8 cellular contexts compared by ENCODE assay signal in the genomic region with DNA sequence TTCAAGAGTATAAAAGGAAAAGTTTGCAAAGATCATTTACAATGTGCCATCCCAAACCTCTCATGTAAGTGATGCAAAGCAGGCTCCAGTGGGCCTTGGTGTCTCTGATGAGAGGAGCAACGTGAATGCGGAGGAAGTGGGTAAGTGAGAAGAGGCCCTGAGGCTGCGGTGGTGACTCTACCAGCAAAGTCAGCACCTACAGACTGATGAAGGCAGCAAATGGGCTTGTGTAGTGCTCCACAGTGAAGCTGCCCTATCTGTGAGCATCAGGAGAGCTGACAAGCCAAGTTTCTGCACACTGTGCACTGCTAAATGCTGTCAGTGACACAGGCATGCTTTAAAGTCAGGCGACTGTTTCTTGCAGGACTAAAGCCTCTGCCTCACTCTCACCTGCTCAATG. TPM values are rescaled to one million over a fixed set of nuclear protein-coding genes. Genes with fewer than 3 reads are reported as not detected.
DNase-seq lines count a peak whose midpoint lies in the region; ATAC-seq, FAIRE-seq and TF ChIP-seq lines count a peak whose summit lies in the region.

No MANE protein-coding gene starts in this region.

- no peaks in the 10 kb centered on the region for H3K4me1 ChIP-seq in mesendoderm (ENCODE audit: control insufficient read depth, low read depth, low read length)

- no peaks in the 10 kb centered on the region for H3K36me3 ChIP-seq in mesendoderm (ENCODE audit: control insufficient read depth, insufficient read depth, low read length)

- no CpG with 5 or more reads among the region's 4 CpGs for WGBS in mesendoderm (ENCODE audit: extremely low coverage, insufficient coverage, low lambda C conversion rate)

- peaks cover 76% of the 10 kb centered on the region for H3K4me1 Mint-ChIP-seq in CD4-positive, alpha-beta T cell (ENCODE audit: low read depth)
- H3K4me1 Mint-ChIP-seq in natural killer cell: peaks cover 48 to 62% of the 10 kb centered on the region in 2 donors

- H3K23ac ChIP-seq in mesendoderm (ENCODE audit: low read length): no peak overlapping the region

- H3K79me1 ChIP-seq in mesendoderm (ENCODE audit: low read length): no peaks in the 10 kb centered on the region

- H2AK5ac ChIP-seq in mesendoderm (ENCODE audit: low read length): no peak overlapping the region

- CTCF ChIA-PET in CD4-positive, alpha-beta T cell (lab: Charles Lee): interaction anchor here (0.8 to 4.0 kb wide), 7 partner anchors 11 to 96 kb away, joined by 3 to 15 read pairs (median 7); a partner anchor contains a TSS

- H2BK15ac ChIP-seq in mesendoderm (replicated peaks; ENCODE audit: low read depth): no peak overlapping the region

- no peak overlapping the region for H3K4ac ChIP-seq in mesendoderm (ENCODE audit: low read depth, low read length)

- H2BK5ac ChIP-seq in mesendoderm (ENCODE audit: low read length): no peak overlapping the region

- no peak overlapping the region for H3K4me3 ChIP-seq in mesendoderm (ENCODE audit: low read length)

- H3K9me3 Mint-ChIP-seq in CD4-positive, alpha-beta T cell: no peaks in the 10 kb centered on the region
- no peaks in the 10 kb centered on the region for H3K9me3 Mint-ChIP-seq in natural killer cell

- no peaks in the 10 kb centered on the region for H3K79me2 ChIP-seq in mesendoderm (ENCODE audit: control insufficient read depth, insufficient read depth, low read length)

- no peak overlapping the region for H4K8ac ChIP-seq in mesendoderm (ENCODE audit: low read depth, low read length)

- peak overlapping the region; percentile 84 for H3K27ac Mint-ChIP-seq in CD4-positive, alpha-beta T cell
- peak overlapping the region; percentile 85 to 89 for H3K27ac Mint-ChIP-seq in natural killer cell

- no peak overlapping the region for H3K9ac ChIP-seq in mesendoderm (ENCODE audit: low read length)

- H4K5ac ChIP-seq in mesendoderm (ENCODE audit: low read length): no peak overlapping the region

- no peak overlapping the region for H3K4me2 ChIP-seq in mesendoderm (ENCODE audit: low read length)

- peak; percentile 98 for ATAC-seq in CD4-positive, alpha-beta T cell (ENCODE audit: poor library complexity)
- ATAC-seq in HG03039 (IDR thresholded peaks at IDR 0.05; ENCODE audit: unreplicated experiment) (peak; percentile 27), natural killer cell (peak; percentile 94 to 99 (median 96))

- H3K9me3 ChIP-seq in CD4-positive, alpha-beta T cell (ENCODE audit: control insufficient read depth, low read length): no peaks in the 10 kb centered on the region

- peak overlapping the region; percentile 37 for H3K4me3 Mint-ChIP-seq in CD4-positive, alpha-beta T cell
- H3K4me3 Mint-ChIP-seq in natural killer cell: peak overlapping the region; percentile 63

- H3K27me3 ChIP-seq in CD4-positive, alpha-beta T cell (ENCODE audit: control insufficient read depth, insufficient read depth, low read length): no peaks in the 10 kb centered on the region
- no peaks in the 10 kb centered on the region for H3K27me3 ChIP-seq in mesendoderm (ENCODE audit: insufficient read depth, low read length, poor library complexity)

- POLR2A ChIA-PET in CD4-positive, alpha-beta T cell (lab: Charles Lee): interaction anchor here (0.6 to 6.4 kb wide), 13 partner anchors 8 to 658 kb away, joined by 3 to 116 read pairs (median 5); a partner anchor contains a TSS

- DNase-seq in CD4-positive, alpha-beta T cell: peak; percentile 63 to 82 (median 72)
- peak; percentile 71 for DNase-seq in activated CD8-positive, alpha-beta memory T cell treated with anti-CD3 and anti-CD28 coated beads, Interleukin-2, amount 50 U/mL, for 1 hour (ENCODE audit: extremely low read depth)
- DNase-seq in natural killer cell: peak; percentile 62
- DNase-seq in mesendoderm: no peak
- no peak for DNase-seq in RCC 7860 (ENCODE audit: low spot score)
- DNase-seq in frontal cortex (ENCODE audit: low spot score in 2 of 2): no peak
- no peak for DNase-seq in NCI-H1694 treated with DMSO at 0.1 percent for 48 hours (lab: John Stamatoyannopoulos, UW)

- H3K36me3 Mint-ChIP-seq in CD4-positive, alpha-beta T cell (ENCODE audit: low read depth): no peaks in the 10 kb centered on the region
- H3K36me3 Mint-ChIP-seq in natural killer cell: no peaks in the 10 kb centered on the region

- H2BK120ac ChIP-seq in mesendoderm (ENCODE audit: low read depth, low read length): no peak overlapping the region

- FAIRE-seq in RCC 7860 (lab: Jason Lieb, UNC) (no peak), frontal cortex (lab: Jason Lieb, UNC) (no peak)

- H3K27me3 Mint-ChIP-seq in CD4-positive, alpha-beta T cell: no peaks in the 10 kb centered on the region
- no peaks in the 10 kb centered on the region for H3K27me3 Mint-ChIP-seq in natural killer cell (ENCODE audit: low read depth in 2 of 2)

- H3K18ac ChIP-seq in mesendoderm (ENCODE audit: low read length): no peak overlapping the region

- intact Hi-C loops in CD4-positive, alpha-beta T cell (cut with DNase I, micrococcal nuclease): loop anchor here in 1 of 2 experiments (2.0 to 5.0 kb wide), 2 partner anchors 15 to 97 kb away; a partner anchor contains a TSS
- intact Hi-C loops in natural killer cell (cut with micrococcal nuclease): no loop called here

- peak overlapping the region; percentile 30 for H3K27ac ChIP-seq in CD4-positive, alpha-beta T cell (ENCODE audit: low read depth, low read length)
- no peak overlapping the region for H3K27ac ChIP-seq in mesendoderm (ENCODE audit: low read depth, low read length)

- H3K56ac ChIP-seq in mesendoderm (ENCODE audit: low read length): no peak overlapping the region

- TF ChIP-seq CTCF in CD4-positive, alpha-beta T cell (IDR thresholded peaks at IDR 0.05): no peak
- TF ChIP-seq CTCF in natural killer cell (IDR thresholded peaks at IDR 0.05): no peak

RNA-seq across cellular contexts. Expression of a gene that starts 15.6 kb away (rescaled TPM):
- 10 to 100 TPM; 63.8 to 67.1 TPM for total RNA-seq in CD4-positive, alpha-beta T cell
- total RNA-seq in natural killer cell: 100 to 1,000 TPM in 2 of 3 donors, 10 to 100 TPM in 1; 83.7 to 112 (median 104) TPM
- polyA plus RNA-seq in mesendoderm (2013, experiment 1 of 2): 46.5 TPM
- polyA plus RNA-seq in mesendoderm (2013, experiment 2 of 2): 49.2 TPM
- 35.1 TPM for total RNA-seq in frontal cortex

Comparison
In these comparisons a context has a peak if more than half of its experiments do, and no peak if none do; other contexts are left out.
1. ATAC-seq: peak in every context shown above with its lines; median percentile 98 in CD4-positive, alpha-beta T cell; 96 in natural killer cell; 27 in HG03039.
2. DNase-seq: peak in CD4-positive, alpha-beta T cell (10 of 10), activated CD8-positive, alpha-beta memory T cell treated with anti-CD3 and anti-CD28 coated beads, Interleukin-2, amount 50 U/mL, for 1 hour (single experiment) and natural killer cell (single experiment); none in mesendoderm (single experiment), RCC 7860 (single experiment), frontal cortex (0 of 2) and NCI-H1694 treated with DMSO at 0.1 percent for 48 hours (single experiment).